In genomic region chr6:46380152-46380807, GRCh38 we compare ENCODE assay signal across 17 cellular contexts.
DNase-seq lines count a peak whose midpoint lies in the region; ATAC-seq and TF ChIP-seq lines count a peak whose summit lies in the region.
"Had no signal": no experiment of that assay in that cellular context is flagged by ENCODE, and none has a peak within 500 bp of the region (broad histone marks: within the 10 kb centered on the region; RNA-seq: fewer than 3 reads in every experiment).

No MANE protein-coding gene starts in this region.

- H3K23ac ChIP-seq in mesendoderm (ENCODE audit: low read length) = no peak overlapping the region

- H3K27me3 ChIP-seq in mesendoderm (ENCODE audit: insufficient read depth, low read length, poor library complexity) = no peaks in the 10 kb centered on the region
- H3K27me3 ChIP-seq in WERI-Rb-1 (ENCODE audit: insufficient read depth, low read depth, severe bottlenecking) = no peaks in the 10 kb centered on the region
- H3K27me3 ChIP-seq: neural progenitor cell had no signal

- no peak overlapping the region for H4K5ac ChIP-seq in mesendoderm (ENCODE audit: low read length)

- no peak overlapping the region for H4K8ac ChIP-seq in mesendoderm (ENCODE audit: low read depth, low read length)

- ATAC-seq in HG02884 (IDR thresholded peaks at IDR 0.05; ENCODE audit: unreplicated experiment) = peak; percentile 38
- ATAC-seq: activated CD8-positive, alpha-beta T cell treated with anti-CD3 and anti-CD28 coated beads for 36 hours; T-cell had no signal

- H3K9me3 ChIP-seq in WERI-Rb-1 (ENCODE audit: severe bottlenecking) = no peaks in the 10 kb centered on the region

- H2BK120ac ChIP-seq in mesendoderm (ENCODE audit: low read depth, low read length) = no peak overlapping the region

- H3K4me2 ChIP-seq in mesendoderm (ENCODE audit: low read length) = no peak overlapping the region
- H3K4me2 ChIP-seq: neural progenitor cell had no signal

- H3K79me1 ChIP-seq in mesendoderm (ENCODE audit: low read length) = no peaks in the 10 kb centered on the region

- H3K4ac ChIP-seq in mesendoderm (ENCODE audit: low read depth, low read length) = no peak overlapping the region

- no peak overlapping the region for H2AK5ac ChIP-seq in mesendoderm (ENCODE audit: low read length)

- no peaks in the 10 kb centered on the region for H3K4me1 ChIP-seq in mesendoderm (ENCODE audit: control insufficient read depth, low read depth, low read length)

- H3K36me3 ChIP-seq in mesendoderm (ENCODE audit: control insufficient read depth, insufficient read depth, low read length) (no peaks in the 10 kb centered on the region), WERI-Rb-1 (no peaks in the 10 kb centered on the region)
- H3K36me3 ChIP-seq: neural progenitor cell had no signal

- H2BK5ac ChIP-seq in mesendoderm (ENCODE audit: low read length) = no peak overlapping the region

- peak; percentile 15 for DNase-seq in NCI-H2227 (lab: John Stamatoyannopoulos, UW; ENCODE audit: unreplicated experiment)
- no peak for DNase-seq in NCI-H2227 treated with DMSO at 0.1 percent for 48 hours (lab: John Stamatoyannopoulos, UW)
- DNase-seq in NCI-H69 (lab: John Stamatoyannopoulos, UW) = peak; percentile 97
- DNase-seq in mesendoderm = peak; percentile 3
- no peak for DNase-seq in AG08395 (ENCODE audit: low spot score)
- no peak for DNase-seq in SKM-1 treated with dmso at 0.1 percent for 144 hours (lab: John Stamatoyannopoulos, UW; ENCODE audit: unreplicated experiment)
- no peak for DNase-seq in WERI-Rb-1
- DNase-seq: ACHN; activated CD8-positive, alpha-beta T cell treated with anti-CD3 and anti-CD28 coated beads for 36 hours; CD8-positive, alpha-beta memory T cell; central memory CD4-positive, alpha-beta T cell; hippocampal formation; kidney glomerular epithelial cell; T-cell had no signal

- no peak overlapping the region for H2BK15ac ChIP-seq in mesendoderm (replicated peaks; ENCODE audit: low read depth)

- H3K56ac ChIP-seq in mesendoderm (ENCODE audit: low read length) = no peak overlapping the region

- no peak overlapping the region for H3K9ac ChIP-seq in mesendoderm (ENCODE audit: low read length)
- H3K9ac ChIP-seq: neural progenitor cell had no signal

- H3K27ac ChIP-seq in mesendoderm (ENCODE audit: low read depth, low read length) (no peak overlapping the region), WERI-Rb-1 (no peak overlapping the region)
- H3K27ac ChIP-seq: neural progenitor cell, RWPE1 had no signal

- no peak for TF ChIP-seq CTCF in WERI-Rb-1 (IDR thresholded peaks at IDR 0.05; ENCODE audit: low read depth, low read length)

- no peak overlapping the region for H3K18ac ChIP-seq in mesendoderm (ENCODE audit: low read length)

- H3K4me3 ChIP-seq in mesendoderm (ENCODE audit: low read length) (no peak overlapping the region), WERI-Rb-1 (ENCODE audit: low read depth, low read length) (no peak overlapping the region)
- H3K4me3 ChIP-seq: neural progenitor cell had no signal

- no peaks in the 10 kb centered on the region for H3K79me2 ChIP-seq in mesendoderm (ENCODE audit: control insufficient read depth, insufficient read depth, low read length)

Comparison
In these comparisons a context has a peak if more than half of its experiments do, and no peak if none do; other contexts are left out.
1. DNase-seq: peak in NCI-H2227 (single experiment), NCI-H69 (single experiment) and mesendoderm (single experiment); none in NCI-H2227 treated with DMSO at 0.1 percent for 48 hours (single experiment), AG08395 (single experiment), SKM-1 treated with dmso at 0.1 percent for 144 hours (single experiment) and WERI-Rb-1 (single experiment).